ENCODE assay signal across 11 cellular contexts in the genomic region with DNA sequence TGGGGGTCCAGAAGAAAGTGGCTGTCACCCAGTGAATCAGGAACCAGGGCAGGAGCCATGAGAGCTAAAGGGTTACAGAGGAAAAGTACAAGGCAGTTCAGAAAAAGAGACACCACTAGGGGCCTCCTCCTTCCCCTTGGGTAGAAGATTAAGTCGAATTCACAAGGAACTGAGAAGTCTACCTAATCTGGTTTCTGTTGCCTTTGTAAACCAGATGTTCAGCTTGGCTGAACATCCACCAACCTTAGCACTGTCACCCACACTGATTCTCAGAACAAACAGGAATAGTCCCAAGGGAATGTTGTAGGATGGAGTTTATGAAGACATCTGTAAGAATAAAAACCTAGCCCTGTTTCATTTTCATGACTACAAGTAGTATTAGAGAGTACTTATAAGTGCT.
A peak's percentile ranks its signal among the peaks of the same experiment; 100 is the strongest.
DNase-seq lines count a peak whose midpoint lies in the region; ATAC-seq and TF ChIP-seq lines count a peak whose summit lies in the region.
"Had no signal": no experiment of that assay in that cellular context is flagged by ENCODE, and none has a peak within 500 bp of the region (broad histone marks: within the 10 kb centered on the region; RNA-seq: fewer than 3 reads in every experiment).

No MANE protein-coding gene starts in this region.

- DNase-seq in A673 (ENCODE audit: low spot score) (no peak), OCI-M1 (lab: John Stamatoyannopoulos, UW) (peak; percentile 63), inferior parietal cortex (ENCODE audit: extremely low spot score) (no peak), vagina (ENCODE audit: extremely low spot score in 2 of 2) (no peak), AG20443 (ENCODE audit: low spot score) (no peak)
- DNase-seq in activated CD8-positive, alpha-beta memory T cell treated with anti-CD3 and anti-CD28 coated beads, Interleukin-2, amount 50 U/mL, for 4 hours: no peak
- DNase-seq: left colon had no signal

- H3K36me3 ChIP-seq in A673 (ENCODE audit: insufficient read depth, low read length, poor library complexity, severe bottlenecking) (no peaks in the 10 kb centered on the region), vagina (no peaks in the 10 kb centered on the region)
- H3K36me3 ChIP-seq: cardiac muscle cell had no signal

- intact Hi-C loops in A673 (cut with micrococcal nuclease; ENCODE audit: unreplicated experiment): no loop called here
- intact Hi-C loops in vagina (cut with DNase I): no loop called here

- TF ChIP-seq POLR2A in vagina (IDR thresholded peaks at IDR 0.05): no peak

- BruUV-seq in A673 (replicated peaks; lab: Mats Ljungman, UMichigan): no TSS peak

- no peaks in the 10 kb centered on the region for H3K27me3 ChIP-seq in A673 (replicated peaks; ENCODE audit: insufficient read depth, low read depth, low read length, poor library complexity)
- H3K27me3 ChIP-seq in vagina: no peaks in the 10 kb centered on the region
- H3K27me3 ChIP-seq: cardiac muscle cell had no signal

- H3K4me3 ChIP-seq in A673 (ENCODE audit: low read depth, low read length, poor library complexity, severe bottlenecking): no peak overlapping the region
- H3K4me3 ChIP-seq in vagina: no peak overlapping the region
- H3K4me3 ChIP-seq: cardiac muscle cell had no signal

- H3K9me3 ChIP-seq in A673 (ENCODE audit: low read depth, low read length, poor library complexity, severe bottlenecking) (no peaks in the 10 kb centered on the region), vagina (no peaks in the 10 kb centered on the region)

- CTCF ChIA-PET in A673 (lab: Charles Lee): no interaction called here

- no peak overlapping the region for H3K27ac ChIP-seq in A673 (ENCODE audit: low read depth, low read length, poor library complexity, severe bottlenecking)
- no peak overlapping the region for H3K27ac ChIP-seq in vagina
- H3K27ac ChIP-seq: cardiac muscle cell, VCaP had no signal

- TF ChIP-seq CTCF in A673 (conservative IDR thresholded peaks at IDR 0.05; ENCODE audit: low read depth, low read length) (peak; percentile 28; the same call in 1 of the 2 replicates), vagina (IDR thresholded peaks at IDR 0.05) (no peak)

- ATAC-seq in GM19043 (IDR thresholded peaks at IDR 0.05; ENCODE audit: low read depth, unreplicated experiment) (peak; percentile 96), HG02938 (IDR thresholded peaks at IDR 0.05; ENCODE audit: unreplicated experiment) (peak; percentile 99)
- ATAC-seq: left colon had no signal

- no peaks in the 10 kb centered on the region for H3K4me1 ChIP-seq in A673 (ENCODE audit: insufficient read depth, low read length, poor library complexity, severe bottlenecking)
- H3K4me1 ChIP-seq in vagina: no peaks in the 10 kb centered on the region

- POLR2A ChIA-PET in A673 (lab: Charles Lee; ENCODE audit: low non-redundant PET): no interaction called here
